8 cellular contexts compared by ENCODE assay signal in genomic region chr17:7579001-7579838, GRCh38. TPM values are rescaled to one million over a fixed set of nuclear protein-coding genes. Genes with fewer than 3 reads are reported as not detected.
DNase-seq lines count a peak whose midpoint lies in the region; ATAC-seq and TF ChIP-seq lines count a peak whose summit lies in the region.

Gene CD68, plus strand, starts transcription at chr17:7579638. Its CDS starts 40 bp downstream, at chr17:7579678.

- no peaks in the 10 kb centered on the region for H3K9me3 Mint-ChIP-seq in activated T-helper 2 cell treated with anti-CD3 and anti-CD28 coated beads, Interferon-gamma antibody, Interleukin-2, Interleukin-4, amounts not matched to agents 10 μg/mL and 5 μg/mL and 100 μg/mL, durations not matched to agents 14 hours and 24 hours and 36 hours

- peaks cover 0 to 47% (median 0%) of the 10 kb centered on the region in 3 donors for H3K36me3 ChIP-seq in Peyer's patch
- H3K36me3 ChIP-seq in ovary: no peaks in the 10 kb centered on the region
- peaks cover 48% of the 10 kb centered on the region for H3K36me3 ChIP-seq in upper lobe of right lung

- 20 to 21% (median 21%) methylated on average over 7 of the region's 7 CpGs for WGBS in ovary, 3 donors

- intact Hi-C loops in activated T-helper 2 cell treated with anti-CD3 and anti-CD28 coated beads, Interferon-gamma antibody, Interleukin-2, Interleukin-4, amounts not matched to agents 10 μg/mL and 5 μg/mL and 100 μg/mL, durations not matched to agents 14 hours and 24 hours and 36 hours (cut with micrococcal nuclease): no loop called here
- intact Hi-C loops in ovary (cut with DNase I): no loop called here
- intact Hi-C loops in upper lobe of right lung (cut with DNase I): no loop called here

- H3K27ac Mint-ChIP-seq in activated T-helper 2 cell treated with anti-CD3 and anti-CD28 coated beads, Interferon-gamma antibody, Interleukin-2, Interleukin-4, amounts not matched to agents 10 μg/mL and 5 μg/mL and 100 μg/mL, durations not matched to agents 14 hours and 24 hours and 36 hours: peak within 1 kb of the TSS; percentile 89

- H3K4me1 ChIP-seq in Peyer's patch (peaks cover 10 to 86% (median 45%) of the 10 kb centered on the region in 4 donors), ovary (ENCODE audit: insufficient read depth) (peaks cover 16% of the 10 kb centered on the region), upper lobe of right lung (peaks cover 68% of the 10 kb centered on the region)

- H3K27me3 ChIP-seq in Peyer's patch: no peaks in the 10 kb centered on the region
- no peaks in the 10 kb centered on the region for H3K27me3 ChIP-seq in ovary
- no peaks in the 10 kb centered on the region for H3K27me3 ChIP-seq in upper lobe of right lung

- H3K9me3 ChIP-seq in Peyer's patch (no peaks in the 10 kb centered on the region), ovary (no peaks in the 10 kb centered on the region), upper lobe of right lung (no peaks in the 10 kb centered on the region)

- H3K4me3 ChIP-seq in Peyer's patch (peak within 1 kb of the TSS; percentile 12 to 54 (median 36)), ovary (no peak within 1 kb of the TSS), upper lobe of right lung (peak within 1 kb of the TSS; percentile 72)

- ATAC-seq in HG02759 (IDR thresholded peaks at IDR 0.05; ENCODE audit: unreplicated experiment): peak; percentile 38
- peak; percentile 67 for ATAC-seq in upper lobe of right lung

- peak within 1 kb of the TSS; percentile 83 to 93 (median 90) for H3K27ac ChIP-seq in Peyer's patch
- H3K27ac ChIP-seq in ovary: peak within 1 kb of the TSS; percentile 34 to 58
- H3K27ac ChIP-seq in upper lobe of right lung: peak within 1 kb of the TSS; percentile 89

- peak within 1 kb of the TSS; percentile 64 for H3K4me3 Mint-ChIP-seq in activated T-helper 2 cell treated with anti-CD3 and anti-CD28 coated beads, Interferon-gamma antibody, Interleukin-2, Interleukin-4, amounts not matched to agents 10 μg/mL and 5 μg/mL and 100 μg/mL, durations not matched to agents 14 hours and 24 hours and 36 hours (ENCODE audit: low read depth)

- H3K27me3 Mint-ChIP-seq in activated T-helper 2 cell treated with anti-CD3 and anti-CD28 coated beads, Interferon-gamma antibody, Interleukin-2, Interleukin-4, amounts not matched to agents 10 μg/mL and 5 μg/mL and 100 μg/mL, durations not matched to agents 14 hours and 24 hours and 36 hours (ENCODE audit: low read depth): no peaks in the 10 kb centered on the region

- TF ChIP-seq EP300 in ovary (IDR thresholded peaks at IDR 0.05): no peak

- peaks cover 75% of the 10 kb centered on the region for H3K4me1 Mint-ChIP-seq in activated T-helper 2 cell treated with anti-CD3 and anti-CD28 coated beads, Interferon-gamma antibody, Interleukin-2, Interleukin-4, amounts not matched to agents 10 μg/mL and 5 μg/mL and 100 μg/mL, durations not matched to agents 14 hours and 24 hours and 36 hours (ENCODE audit: low read depth)

- TF ChIP-seq CTCF in Peyer's patch (IDR thresholded peaks at IDR 0.05) (no peak), ovary (IDR thresholded peaks at IDR 0.05) (no peak), upper lobe of right lung (IDR thresholded peaks at IDR 0.05) (no peak)

- peaks cover 86% of the 10 kb centered on the region for H3K36me3 Mint-ChIP-seq in activated T-helper 2 cell treated with anti-CD3 and anti-CD28 coated beads, Interferon-gamma antibody, Interleukin-2, Interleukin-4, amounts not matched to agents 10 μg/mL and 5 μg/mL and 100 μg/mL, durations not matched to agents 14 hours and 24 hours and 36 hours (ENCODE audit: low read depth)

- TF ChIP-seq POLR2A in Peyer's patch (IDR thresholded peaks at IDR 0.05): peak; percentile 89 to 95
- TF ChIP-seq POLR2A in ovary (IDR thresholded peaks at IDR 0.05): no peak

- DNase-seq in GF-D8 (lab: John Stamatoyannopoulos, UW) (peak; percentile 65), Peyer's patch (peak; percentile 75 to 93 (median 84)), foreskin melanocyte (peak; percentile 96), ovary (peak in 2 of 5 donors; percentile 35 to 71), upper lobe of right lung (peak; percentile 86), NCI-H128 (lab: John Stamatoyannopoulos, UW; ENCODE audit: unreplicated experiment) (no peak)
- peak; percentile 47 for DNase-seq in activated T-helper 2 cell treated with anti-CD3 and anti-CD28 coated beads, Interferon-gamma antibody, Interleukin-2, Interleukin-4, amounts not matched to agents 10 μg/mL and 5 μg/mL and 100 μg/mL, durations not matched to agents 14 hours and 24 hours and 36 hours (ENCODE audit: low spot score)

RNA-seq across cellular contexts. Expression of gene CD68, which starts in this region (rescaled TPM):
- total RNA-seq in Peyer's patch (100 to 1,000 TPM in 3 of 4 donors, 10 to 100 TPM in 1; 42.1 to 149 (median 124) TPM), ovary (10 to 100 TPM in 5 of 7 donors, 1 to 10 TPM in 2; 5.2 to 72.0 (median 14.8) TPM), upper lobe of right lung (398 TPM)
- 9.6 and 10.1 TPM in 2 replicates for total RNA-seq in activated T-helper 2 cell treated with anti-CD3 and anti-CD28 coated beads, Interferon-gamma antibody, Interleukin-2, Interleukin-4, amounts not matched to agents 10 μg/mL and 5 μg/mL and 100 μg/mL, durations not matched to agents 14 hours and 24 hours and 36 hours
- polyA plus RNA-seq in ovary: 100 to 1,000 TPM in 1 of 2 donors, 10 to 100 TPM in 1; 22.2 to 132 TPM
